In genomic region chr4:169312690-169313422, GRCh38 we compare ENCODE assay signal across 29 cellular contexts. TPM values are rescaled to one million over a fixed set of nuclear protein-coding genes. Genes with fewer than 3 reads are reported as not detected.
"Had no signal": no experiment of that assay in that cellular context is flagged by ENCODE, and none has a peak within 500 bp of the region (broad histone marks: within the 10 kb centered on the region; RNA-seq: fewer than 3 reads in every experiment).

No MANE protein-coding gene starts in this region.

- H3K9me3 ChIP-seq: esophagus muscularis mucosa, heart right ventricle, right atrium auricular region, spleen, suprapubic skin, tibial artery had no signal

- H3K27me3 ChIP-seq: brain microvascular endothelial cell, esophagus muscularis mucosa, heart right ventricle, right atrium auricular region, suprapubic skin, tibial artery had no signal

- H3K36me3 Mint-ChIP-seq: activated CD4-positive, alpha-beta memory T cell treated with anti-CD3 and anti-CD28 coated beads for 36 hours; activated naive CD4-positive, alpha-beta T cell treated with anti-CD3 and anti-CD28 coated beads, Interleukin-2, amount 10 ng/mL, durations not matched to agents 7 days and 5 days; activated naive CD8-positive, alpha-beta T cell treated with anti-CD3 and anti-CD28 coated beads, Interleukin-2, amount 10 ng/mL, durations not matched to agents 7 days and 5 days; naive thymus-derived CD8-positive, alpha-beta T cell had no signal

- H3K4me3 Mint-ChIP-seq: activated CD4-positive, alpha-beta memory T cell treated with anti-CD3 and anti-CD28 coated beads for 36 hours; activated CD4-positive, alpha-beta T cell treated with anti-CD3 and anti-CD28 coated beads, Interleukin-2, amount 10 ng/mL, durations not matched to agents 24 days and 14 days; activated naive CD4-positive, alpha-beta T cell treated with anti-CD3 and anti-CD28 coated beads, Interleukin-2, amount 10 ng/mL, durations not matched to agents 7 days and 5 days; activated naive CD8-positive, alpha-beta T cell treated with anti-CD3 and anti-CD28 coated beads, Interleukin-2, amount 10 ng/mL, durations not matched to agents 7 days and 5 days; naive thymus-derived CD8-positive, alpha-beta T cell; neural crest cell; T-helper 1 cell treated with Interleukin-12 subunit alpha and Interleukin-12 subunit beta and Interleukin-4 antibody, amounts not matched to agents 30 μg/mL and 1 μg/mL, for 36 hours had no signal

- FAIRE-seq: astrocyte, endothelial cell of umbilical vein, islet of Langerhans had no signal

- ATAC-seq: left cardiac atrium; naive thymus-derived CD8-positive, alpha-beta T cell had no signal

- H3K36me3 ChIP-seq: brain microvascular endothelial cell, esophagus muscularis mucosa, heart right ventricle, right atrium auricular region, spleen, suprapubic skin, tibial artery had no signal

- H3K4me1 Mint-ChIP-seq: activated CD4-positive, alpha-beta T cell treated with anti-CD3 and anti-CD28 coated beads, Interleukin-2, amount 10 ng/mL, durations not matched to agents 24 days and 14 days; activated naive CD4-positive, alpha-beta T cell treated with anti-CD3 and anti-CD28 coated beads, Interleukin-2, amount 10 ng/mL, durations not matched to agents 7 days and 5 days; activated naive CD8-positive, alpha-beta T cell treated with anti-CD3 and anti-CD28 coated beads, Interleukin-2, amount 10 ng/mL, durations not matched to agents 7 days and 5 days; naive thymus-derived CD8-positive, alpha-beta T cell had no signal

- H3K9me3 Mint-ChIP-seq: activated CD4-positive, alpha-beta memory T cell treated with anti-CD3 and anti-CD28 coated beads for 36 hours; activated CD4-positive, alpha-beta T cell treated with anti-CD3 and anti-CD28 coated beads, Interleukin-2, amount 10 ng/mL, durations not matched to agents 24 days and 14 days; activated naive CD4-positive, alpha-beta T cell treated with anti-CD3 and anti-CD28 coated beads, Interleukin-2, amount 10 ng/mL, durations not matched to agents 7 days and 5 days; T-helper 1 cell treated with Interleukin-12 subunit alpha and Interleukin-12 subunit beta and Interleukin-4 antibody, amounts not matched to agents 30 μg/mL and 1 μg/mL, for 36 hours had no signal

- DNase-seq: activated CD4-positive, alpha-beta memory T cell treated with anti-CD3 and anti-CD28 coated beads for 36 hours; activated CD4-positive, alpha-beta T cell treated with anti-CD3 and anti-CD28 coated beads, Interleukin-2, amount 10 ng/mL, durations not matched to agents 24 days and 14 days; activated CD4-positive, CD25-positive, alpha-beta regulatory T cell treated with anti-CD3 and anti-CD28 coated beads, Interleukin-2, amount 50 U/mL, for 72 hours; activated CD8-positive, alpha-beta memory T cell treated with anti-CD3 and anti-CD28 coated beads, Interleukin-2, amount 50 U/mL, for 4 hours; activated gamma-delta T cell; activated naive CD4-positive, alpha-beta T cell treated with anti-CD3 and anti-CD28 coated beads, Interleukin-2, amount 10 ng/mL, durations not matched to agents 7 days and 5 days; activated naive CD8-positive, alpha-beta T cell treated with anti-CD3 and anti-CD28 coated beads, Interleukin-2, amount 10 ng/mL, durations not matched to agents 7 days and 5 days; activated T-cell treated with anti-CD3 and anti-CD28 coated beads, Interleukin-2, amount 50 U/mL, for 1 hour; amniotic stem cell; brain microvascular endothelial cell; cortex of kidney; foreskin melanocyte; heart right ventricle; left cardiac atrium; midbrain; naive thymus-derived CD8-positive, alpha-beta T cell; nucleus accumbens; spleen; stimulated activated naive CD4-positive, alpha-beta T cell; T1000; tibial artery had no signal

- H3K27ac Mint-ChIP-seq: activated CD4-positive, alpha-beta memory T cell treated with anti-CD3 and anti-CD28 coated beads for 36 hours; activated CD4-positive, alpha-beta T cell treated with anti-CD3 and anti-CD28 coated beads, Interleukin-2, amount 10 ng/mL, durations not matched to agents 24 days and 14 days; activated naive CD4-positive, alpha-beta T cell treated with anti-CD3 and anti-CD28 coated beads, Interleukin-2, amount 10 ng/mL, durations not matched to agents 7 days and 5 days; activated naive CD8-positive, alpha-beta T cell treated with anti-CD3 and anti-CD28 coated beads, Interleukin-2, amount 10 ng/mL, durations not matched to agents 7 days and 5 days; naive thymus-derived CD8-positive, alpha-beta T cell; T-helper 1 cell treated with Interleukin-12 subunit alpha and Interleukin-12 subunit beta and Interleukin-4 antibody, amounts not matched to agents 30 μg/mL and 1 μg/mL, for 36 hours had no signal

- H3K4me3 ChIP-seq: esophagus muscularis mucosa, heart right ventricle, right atrium auricular region, spleen, suprapubic skin, tibial artery had no signal

- H3K27ac ChIP-seq: brain microvascular endothelial cell, esophagus muscularis mucosa, heart right ventricle, right atrium auricular region, spleen, suprapubic skin, tibial artery had no signal

RNA-seq across cellular contexts. Expression of gene SH3RF1, which starts 42.1 kb away (rescaled TPM):
- polyA plus RNA-seq: naive thymus-derived CD8-positive, alpha-beta T cell had no signal
